In the genomic region with DNA sequence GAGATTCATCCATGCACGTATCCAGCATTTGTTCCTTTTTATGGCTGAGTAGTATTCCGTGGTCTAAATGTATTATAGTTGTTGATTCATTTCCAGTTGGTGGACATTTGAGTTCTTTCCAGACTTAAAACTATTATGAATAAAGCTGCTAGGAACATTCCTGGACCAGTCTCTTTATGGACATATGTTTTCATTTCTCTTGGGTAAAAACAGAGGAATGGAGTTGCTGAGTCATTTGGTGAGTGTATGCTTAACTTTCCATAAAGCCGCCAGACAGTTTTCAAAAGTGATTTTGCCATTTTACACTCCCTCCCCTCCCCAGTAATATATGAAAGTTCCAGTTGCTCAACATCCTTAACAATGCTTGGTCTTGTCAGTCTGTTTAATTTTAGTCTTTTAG, we compare ENCODE assay signal across 18 cellular contexts.
DNase-seq lines count a peak whose midpoint lies in the region; ATAC-seq and TF ChIP-seq lines count a peak whose summit lies in the region.
"Had no signal": no experiment of that assay in that cellular context is flagged by ENCODE, and none has a peak within 500 bp of the region (broad histone marks: within the 10 kb centered on the region; RNA-seq: fewer than 3 reads in every experiment).

No MANE protein-coding gene starts in this region.

- no peaks in the 10 kb centered on the region for H3K79me1 ChIP-seq in IMR-90 (ENCODE audit: low read depth in 1 of 2, low read length in 2 of 2)

- no peak overlapping the region for H4K5ac ChIP-seq in IMR-90 (ENCODE audit: low read depth, low read length)

- DNase-seq in AG09319 (ENCODE audit: extremely low read depth, low read depth) (peak; percentile 86), IMR-90 (peak; percentile 96), mammary epithelial cell (peak; percentile 7), left lung (no peak), NCI-H2171 treated with DMSO at 0.1 percent for 48 hours (lab: John Stamatoyannopoulos, UW) (no peak), iPS-NIHi7 (ENCODE audit: extremely low spot score) (no peak), thyroid gland (no peak), NCI-H1694 treated with DMSO at 0.1 percent for 48 hours (lab: John Stamatoyannopoulos, UW) (no peak)
- DNase-seq: activated effector memory CD4-positive, alpha-beta T cell treated with anti-CD3 and anti-CD28 coated beads, Interleukin-2, amount 50 U/mL, for 16 hours; body of pancreas; effector memory CD8-positive, alpha-beta T cell; glutamatergic neuron; H9; OCI-M1; pancreas; stimulated activated naive CD4-positive, alpha-beta T cell treated with Interleukin-2 at 50 U/mL for 16 hours had no signal

- no peak overlapping the region; the same call in 1 of the 2 replicates for H3K4me2 ChIP-seq in IMR-90 (ENCODE audit: low read depth, low read length)
- H3K4me2 ChIP-seq in mammary epithelial cell (ENCODE audit: insufficient read depth, low read depth, low read length): no peak overlapping the region

- H3K9me3 ChIP-seq in IMR-90 (ENCODE audit: control insufficient read depth, insufficient read depth, low read length) (no peaks in the 10 kb centered on the region), mammary epithelial cell (replicated peaks; ENCODE audit: insufficient read depth, low read length) (no peaks in the 10 kb centered on the region), left lung (no peaks in the 10 kb centered on the region), thyroid gland (no peaks in the 10 kb centered on the region)
- H3K9me3 ChIP-seq: body of pancreas, pancreas had no signal

- 0 out of 3 replicates have a peak overlapping the region, but pooled peaks have one; percentile 78 for H2BK15ac ChIP-seq in IMR-90 (ENCODE audit: low read depth, low read length)

- peaks cover 9% of the 10 kb centered on the region for H3K4me1 ChIP-seq in IMR-90 (ENCODE audit: control insufficient read depth, insufficient read depth, low read length)
- no peaks in the 10 kb centered on the region for H3K4me1 ChIP-seq in mammary epithelial cell (ENCODE audit: insufficient read depth, low read length)
- H3K4me1 ChIP-seq in left lung: no peaks in the 10 kb centered on the region
- no peaks in the 10 kb centered on the region for H3K4me1 ChIP-seq in thyroid gland
- H3K4me1 ChIP-seq: body of pancreas, pancreas had no signal

- peak overlapping the region; percentile 78; the same call in 1 of the 2 replicates for H3K4ac ChIP-seq in IMR-90 (ENCODE audit: low read depth, low read length)

- H2BK20ac ChIP-seq in IMR-90 (ENCODE audit: low read depth, low read length): peak overlapping the region; percentile 71; the same call in 1 of the 2 replicates

- dilution Hi-C loops in IMR-90 (cut with HindIII; ENCODE audit: low sequenced_read_pairs, unreplicated experiment) (no loop called here), mammary epithelial cell (cut with HindIII; ENCODE audit: low sequenced_read_pairs) (no loop called here)

- no peak overlapping the region; the same call in 1 of the 2 replicates for H3K23ac ChIP-seq in IMR-90 (ENCODE audit: low read depth, low read length)

- peak overlapping the region; percentile 62 to 75; a peak in 3 of 4 replicates for H4K8ac ChIP-seq in IMR-90 (ENCODE audit: low read depth in 2 of 2, low read length in 2 of 2)

- H3K36me3 ChIP-seq in IMR-90 (ENCODE audit: control insufficient read depth, insufficient read depth, low read length) (no peaks in the 10 kb centered on the region), mammary epithelial cell (ENCODE audit: insufficient read depth, low read length) (no peaks in the 10 kb centered on the region), left lung (no peaks in the 10 kb centered on the region), thyroid gland (no peaks in the 10 kb centered on the region)
- H3K36me3 ChIP-seq: pancreas had no signal

- peak overlapping the region; percentile 64; the same call in 1 of the 2 replicates for H2AK5ac ChIP-seq in IMR-90 (ENCODE audit: low read depth, low read length)

- TF ChIP-seq POLR2A in IMR-90 (IDR thresholded peaks at IDR 0.05; ENCODE audit: low read depth, low read length) (no peak), thyroid gland (IDR thresholded peaks at IDR 0.05) (no peak)

- in situ Hi-C loops in IMR-90 (cut with MboI; ENCODE audit: low sequenced_read_pairs): loop anchor here (5.0 kb wide), 1 partner anchor 104 kb away; no protein-coding TSS in a partner anchor
- in situ Hi-C loops in mammary epithelial cell (cut with MboI; ENCODE audit: low sequenced_read_pairs in 2 of 2): no loop called here

- H4K91ac ChIP-seq in IMR-90 (ENCODE audit: insufficient read depth, low read depth, low read length): no peak overlapping the region

- H2BK5ac ChIP-seq in IMR-90 (ENCODE audit: low read depth, low read length, poor library complexity, severe bottlenecking): peak overlapping the region; percentile 94

- H3K9me1 ChIP-seq in IMR-90 (ENCODE audit: insufficient read depth, low read length): no peaks in the 10 kb centered on the region

- H2AFZ ChIP-seq in IMR-90 (replicated peaks; ENCODE audit: low read length, poor library complexity) (no peak overlapping the region), mammary epithelial cell (ENCODE audit: low read depth, low read length) (no peak overlapping the region)

- peak; percentile 8; the same call in 1 of the 2 replicates for TF ChIP-seq RAD21 in IMR-90 (IDR thresholded peaks at IDR 0.05; ENCODE audit: low read length)

- H3K27me3 ChIP-seq in IMR-90 (ENCODE audit: control insufficient read depth, insufficient read depth, low read length) (no peaks in the 10 kb centered on the region), mammary epithelial cell (ENCODE audit: insufficient read depth, low read length) (no peaks in the 10 kb centered on the region), left lung (no peaks in the 10 kb centered on the region), thyroid gland (no peaks in the 10 kb centered on the region)
- H3K27me3 ChIP-seq: body of pancreas had no signal

- H3K27ac ChIP-seq in IMR-90 (ENCODE audit: insufficient read depth, low read length) (peak overlapping the region; percentile 36; the same call in 1 of the 2 replicates), mammary epithelial cell (ENCODE audit: insufficient read depth, low read depth, low read length) (no peak overlapping the region), left lung (no peak overlapping the region), thyroid gland (no peak overlapping the region)
- H3K27ac ChIP-seq: body of pancreas, pancreas had no signal

- ATAC-seq in IMR-90 (ENCODE audit: low read depth) (peak; percentile 88), left lung (peak; percentile 26)
- ATAC-seq: body of pancreas; effector memory CD8-positive, alpha-beta T cell; GM12878; pancreas had no signal

- H3K4me3 ChIP-seq in IMR-90 (ENCODE audit: insufficient read depth, low read depth, low read length): no peak overlapping the region
- no peak overlapping the region for H3K4me3 ChIP-seq in mammary epithelial cell (replicated peaks in 1 of 3; ENCODE audit: insufficient read depth in 1 of 3, low read depth in 2 of 3, low read length in 3 of 3)
- no peak overlapping the region for H3K4me3 ChIP-seq in left lung
- H3K4me3 ChIP-seq in thyroid gland (replicated peaks in 1 of 3): no peak overlapping the region
- H3K4me3 ChIP-seq: body of pancreas, GM12878, pancreas, skin epidermis had no signal

- H2AK9ac ChIP-seq in IMR-90 (replicated peaks; ENCODE audit: low read depth, low read length, poor library complexity): no peak overlapping the region

- CTCF ChIA-PET in IMR-90 (lab: Yijun Ruan, JAX) (interaction anchor here (1.3 kb wide), 1 partner anchor 122 kb away, joined by 3 read pairs; no protein-coding TSS in a partner anchor), mammary epithelial cell (lab: Charles Lee; ENCODE audit: low non-redundant PET) (no interaction called here)

- intact Hi-C loops in IMR-90 (cut with micrococcal nuclease): loop anchor here (2.0 kb wide), 2 partner anchors 30 to 118 kb away; no protein-coding TSS in a partner anchor
- intact Hi-C loops in mammary epithelial cell (cut with micrococcal nuclease): loop anchor here (1.0 kb wide), 2 partner anchors 123 to 179 kb away; no protein-coding TSS in a partner anchor
- intact Hi-C loops in left lung (cut with DNase I): no loop called here
- intact Hi-C loops in thyroid gland (cut with DNase I): no loop called here

- POLR2A ChIA-PET in IMR-90 (lab: Charles Lee; ENCODE audit: unreplicated experiment): no interaction called here

- no peaks in the 10 kb centered on the region for H4K20me1 ChIP-seq in IMR-90 (ENCODE audit: insufficient read depth, low read length)
- no peaks in the 10 kb centered on the region for H4K20me1 ChIP-seq in mammary epithelial cell (ENCODE audit: insufficient read depth, low read length)

- H3K14ac ChIP-seq in IMR-90 (replicated peaks; ENCODE audit: low read depth, low read length): peak overlapping the region; percentile 59; the same call in 1 of the 2 replicates

- no peak for TF ChIP-seq CTCF in AG09319 (IDR thresholded peaks at IDR 0.05; ENCODE audit: low read depth, low read length)
- no peak for TF ChIP-seq CTCF in IMR-90 (conservative IDR thresholded peaks at IDR 0.05; ENCODE audit: low read depth, low read length)
- no peak for TF ChIP-seq CTCF in mammary epithelial cell (conservative IDR thresholded peaks at IDR 0.05 in 1 of 2, IDR thresholded peaks at IDR 0.05 in 1 of 2; ENCODE audit: extremely low read depth in 1 of 2, insufficient read depth in 1 of 2, low read depth in 1 of 2, low read length in 2 of 2)
- no peak for TF ChIP-seq CTCF in left lung (IDR thresholded peaks at IDR 0.05)
- no peak for TF ChIP-seq CTCF in thyroid gland (IDR thresholded peaks at IDR 0.05)

- BruUV-seq in IMR-90 (replicated peaks; lab: Mats Ljungman, UMichigan) (no TSS peak), mammary epithelial cell (replicated peaks; lab: Mats Ljungman, UMichigan) (no TSS peak)

- no peaks in the 10 kb centered on the region for H3K79me2 ChIP-seq in mammary epithelial cell (ENCODE audit: insufficient read depth, low read length)

- no CpG with 5 or more reads among the region's 3 CpGs for WGBS in IMR-90 (ENCODE audit: extremely low coverage in 2 of 2, insufficient read length in 1 of 2), 2 experiments
- 89% methylated on average over 3 of the region's 3 CpGs for WGBS in mammary epithelial cell (ENCODE audit: low coverage, missing lambda C conversion rate)
- WGBS in thyroid gland, 2 donors: 86 to 94% methylated on average over 3 of the region's 3 CpGs

- peak overlapping the region; percentile 92; the same call in 1 of the 2 replicates for H2BK120ac ChIP-seq in IMR-90 (ENCODE audit: low read depth, low read length)

- H3K9ac ChIP-seq in IMR-90 (ENCODE audit: low read depth, low read length): no peak overlapping the region
- no peak overlapping the region for H3K9ac ChIP-seq in mammary epithelial cell (ENCODE audit: insufficient read depth, low read length)

- 0 out of 2 replicates have a peak overlapping the region, but pooled peaks have one; percentile 51 for H3K18ac ChIP-seq in IMR-90 (ENCODE audit: low read depth, low read length)

- no peak overlapping the region for H3K56ac ChIP-seq in IMR-90 (ENCODE audit: extremely low read depth, insufficient read depth, low read length)

TF ChIP-seq in IMR-90, 13 proteins besides CTCF, POLR2A, EP300 and RAD21 (continues in another document):
- TF ChIP-seq SMC3 (IDR thresholded peaks at IDR 0.05; ENCODE audit: low read depth, low read length) (no peak), CEBPB (IDR thresholded peaks at IDR 0.05; ENCODE audit: low read depth, low read length) (peak; percentile 92), RFX5 (IDR thresholded peaks at IDR 0.05; ENCODE audit: low read depth, low read length) (no peak)

Comparison
In these comparisons a context has a peak if more than half of its experiments do, and no peak if none do; other contexts are left out.
1. DNase-seq: peak in AG09319 (single experiment), IMR-90 (single experiment) and mammary epithelial cell (single experiment); none in left lung (0 of 2), NCI-H2171 treated with DMSO at 0.1 percent for 48 hours (single experiment), iPS-NIHi7 (single experiment), thyroid gland (0 of 2) and NCI-H1694 treated with DMSO at 0.1 percent for 48 hours (single experiment).
2. intact Hi-C loops: an anchor here in IMR-90 (2.0 kb wide) and mammary epithelial cell (1.0 kb wide); none called in left lung and thyroid gland.